Comparison of ENCODE assay signal across 17 cellular contexts in the genomic region with DNA sequence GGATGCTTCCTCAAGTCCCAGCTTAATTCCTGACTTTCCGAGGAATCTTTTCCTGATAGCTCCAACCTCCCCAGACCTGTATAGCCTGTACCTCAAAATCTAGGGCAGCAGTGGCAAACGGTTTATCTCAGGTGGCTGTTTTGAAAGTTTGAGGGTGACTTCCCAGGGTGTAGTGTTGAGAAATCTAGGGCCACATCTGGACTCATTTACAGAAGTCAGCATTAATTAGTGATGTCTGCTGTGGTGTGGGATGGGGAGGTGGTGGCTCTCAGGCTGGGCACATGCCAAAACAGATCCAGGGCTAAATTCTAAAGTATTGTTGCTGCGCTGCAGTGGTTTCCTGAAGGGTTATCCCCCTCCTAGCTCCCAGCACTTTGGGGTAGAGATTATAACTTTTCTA. TPM values are rescaled to one million over a fixed set of nuclear protein-coding genes. Genes with fewer than 3 reads are reported as not detected.
DNase-seq lines count a peak whose midpoint lies in the region; TF ChIP-seq lines count a peak whose summit lies in the region.
"Had no signal": no experiment of that assay in that cellular context is flagged by ENCODE, and none has a peak within 500 bp of the region (broad histone marks: within the 10 kb centered on the region; RNA-seq: fewer than 3 reads in every experiment).

No MANE protein-coding gene starts in this region.

- H3K4me3 ChIP-seq in hepatocyte (no peak overlapping the region), MG63 (no peak overlapping the region)
- H3K4me3 ChIP-seq: GM23248 had no signal

- H3K4me1 Mint-ChIP-seq in brain (peaks cover 92% of the 10 kb centered on the region), osteocyte (ENCODE audit: unreplicated experiment) (peaks cover 31% of the 10 kb centered on the region)
- H3K4me1 Mint-ChIP-seq in activated T-cell treated with anti-CD3 and anti-CD28 coated beads, Interleukin-2, amount 50 U/mL, for 24 hours (ENCODE audit: low read depth), result no peaks in the 10 kb centered on the region

- TF ChIP-seq CTCF in brain (conservative IDR thresholded peaks at IDR 0.05), result no peak
- no peak for TF ChIP-seq CTCF in osteocyte (IDR thresholded peaks at IDR 0.05)
- no peak for TF ChIP-seq CTCF in hepatocyte (IDR thresholded peaks at IDR 0.05; ENCODE audit: poor library complexity)

- H3K36me3 ChIP-seq in hepatocyte (replicated peaks; ENCODE audit: insufficient read depth, low read depth) (no peaks in the 10 kb centered on the region), MG63 (no peaks in the 10 kb centered on the region)

- DNase-seq in DMS 273 (lab: John Stamatoyannopoulos, UW; ENCODE audit: unreplicated experiment), result peak; percentile 25
- no peak for DNase-seq in DMS 273 treated with DMSO at 0.1 percent for 48 hours (lab: John Stamatoyannopoulos, UW)
- peak; percentile 32 for DNase-seq in MV-4-11 (lab: John Stamatoyannopoulos, UW)
- no peak for DNase-seq in osteocyte (ENCODE audit: extremely low spot score, unreplicated experiment)
- no peak for DNase-seq in hepatocyte (ENCODE audit: low spot score)
- no peak for DNase-seq in MG63
- DNase-seq in activated T-cell treated with anti-CD3 and anti-CD28 coated beads, Interleukin-2, amount 50 U/mL, for 24 hours, result no peak
- DNase-seq: Caco-2, DMS79, GM23248, NCI-H1048, NCI-H146, NCI-H2227 treated with DMSO at 0.1 percent for 48 hours, NCI-H526 had no signal

- no peak overlapping the region for H3K4me2 ChIP-seq in hepatocyte

- H3K79me2 ChIP-seq in hepatocyte, result peaks cover 18% of the 10 kb centered on the region

- peaks cover 43% of the 10 kb centered on the region for H3K4me1 ChIP-seq in hepatocyte (ENCODE audit: insufficient read depth)

- WGBS in hepatocyte (ENCODE audit: low lambda C conversion rate, missing lambda C conversion rate), result 77% methylated on average over 3 of the region's 3 CpGs

- no peaks in the 10 kb centered on the region for H3K9me3 Mint-ChIP-seq in brain
- H3K9me3 Mint-ChIP-seq in osteocyte (ENCODE audit: unreplicated experiment), result no peaks in the 10 kb centered on the region
- H3K9me3 Mint-ChIP-seq in activated T-cell treated with anti-CD3 and anti-CD28 coated beads, Interleukin-2, amount 50 U/mL, for 24 hours, result no peaks in the 10 kb centered on the region
- H3K9me3 Mint-ChIP-seq: CD14-positive monocyte had no signal

- no peaks in the 10 kb centered on the region for H3K9me2 ChIP-seq in hepatocyte (replicated peaks; ENCODE audit: insufficient read depth)

- no peaks in the 10 kb centered on the region for H3K36me3 Mint-ChIP-seq in brain
- H3K36me3 Mint-ChIP-seq in osteocyte (ENCODE audit: unreplicated experiment), result no peaks in the 10 kb centered on the region
- H3K36me3 Mint-ChIP-seq in activated T-cell treated with anti-CD3 and anti-CD28 coated beads, Interleukin-2, amount 50 U/mL, for 24 hours (ENCODE audit: low read depth), result no peaks in the 10 kb centered on the region
- H3K36me3 Mint-ChIP-seq: CD14-positive monocyte had no signal

- H3K27me3 ChIP-seq in hepatocyte (no peaks in the 10 kb centered on the region), MG63 (no peaks in the 10 kb centered on the region)

- H3K27ac ChIP-seq in hepatocyte, result no peak overlapping the region
- H3K27ac ChIP-seq: 22Rv1, GM23248 had no signal

- no peaks in the 10 kb centered on the region for H4K20me1 ChIP-seq in hepatocyte (ENCODE audit: insufficient read depth, poor library complexity, severe bottlenecking)

- H3K27ac Mint-ChIP-seq in brain, result peak overlapping the region in 4 of 5 experiments; percentile 35 to 80 (median 60)
- peak overlapping the region; percentile 5 for H3K27ac Mint-ChIP-seq in osteocyte (ENCODE audit: unreplicated experiment)
- no peak overlapping the region for H3K27ac Mint-ChIP-seq in activated T-cell treated with anti-CD3 and anti-CD28 coated beads, Interleukin-2, amount 50 U/mL, for 24 hours
- H3K27ac Mint-ChIP-seq: CD14-positive monocyte had no signal

- no peak overlapping the region for H2AFZ ChIP-seq in hepatocyte
- H2AFZ ChIP-seq: GM23248 had no signal

- no peaks in the 10 kb centered on the region for H3K9me3 ChIP-seq in hepatocyte (ENCODE audit: low read depth)
- H3K9me3 ChIP-seq in MG63, result no peaks in the 10 kb centered on the region
- H3K9me3 ChIP-seq: Caco-2 had no signal

- H3K27me3 Mint-ChIP-seq in brain (no peaks in the 10 kb centered on the region), osteocyte (ENCODE audit: unreplicated experiment) (no peaks in the 10 kb centered on the region)
- H3K27me3 Mint-ChIP-seq in activated T-cell treated with anti-CD3 and anti-CD28 coated beads, Interleukin-2, amount 50 U/mL, for 24 hours, result no peaks in the 10 kb centered on the region

- no peak overlapping the region for H3K4me3 Mint-ChIP-seq in brain
- H3K4me3 Mint-ChIP-seq in osteocyte (ENCODE audit: unreplicated experiment), result no peak overlapping the region
- H3K4me3 Mint-ChIP-seq in activated T-cell treated with anti-CD3 and anti-CD28 coated beads, Interleukin-2, amount 50 U/mL, for 24 hours, result no peak overlapping the region
- H3K4me3 Mint-ChIP-seq: CD14-positive monocyte had no signal

RNA-seq across cellular contexts. Expression of a gene that starts 38.0 kb away (rescaled TPM):
- polyA plus RNA-seq in brain (ENCODE audit: insufficient read depth, low read depth, low replicate concordance) (31.8 TPM), hepatocyte (10.9 and 12.7 TPM in 2 replicates)
- total RNA-seq in osteocyte (13.0 and 13.1 TPM in 2 replicates), hepatocyte (12.4 and 15.5 TPM in 2 replicates)
- total RNA-seq in MG63 (2014; rRNA removed; shearing (Covaris generic); ENCODE audit: low replicate concordance), result 8.0 and 11.4 TPM in 2 replicates

Comparison
In these comparisons a context has a peak if more than half of its experiments do, and no peak if none do; other contexts are left out.
1. DNase-seq: peak in DMS 273 (single experiment) and MV-4-11 (single experiment); none in DMS 273 treated with DMSO at 0.1 percent for 48 hours (single experiment), osteocyte (single experiment), hepatocyte (single experiment), MG63 (single experiment) and activated T-cell treated with anti-CD3 and anti-CD28 coated beads, Interleukin-2, amount 50 U/mL, for 24 hours (single experiment).